Comparison of ENCODE assay signal across 17 cellular contexts in genomic region chr14:39733741-39734140, GRCh38.
"Had no signal": no experiment of that assay in that cellular context is flagged by ENCODE, and none has a peak within 500 bp of the region (broad histone marks: within the 10 kb centered on the region; RNA-seq: fewer than 3 reads in every experiment).

No MANE protein-coding gene starts in this region.

- H3K4me3 ChIP-seq: coronary artery, skin epidermis, transverse colon, vagina had no signal

- DNase-seq: activated CD4-positive, alpha-beta T cell treated with anti-CD3 and anti-CD28 coated beads, Interleukin-2, amount 50 U/mL, for 1 hour; activated naive CD8-positive, alpha-beta T cell treated with anti-CD3 and anti-CD28 coated beads for 36 hours; amygdala; central memory CD4-positive, alpha-beta T cell; effector CD4-positive, alpha-beta T cell; foreskin fibroblast; kidney glomerular epithelial cell; mesenchymal stem cell; natural killer cell; right cardiac atrium; stimulated activated CD4-positive, alpha-beta T cell treated with anti-CD3 and anti-CD28 coated beads, Interleukin-4, amount 100 ng/mL, for 4 hours; stimulated activated CD8-positive, alpha-beta memory T cell treated with anti-CD3 and anti-CD28 coated beads, Interleukin-4, amount 100 ng/mL, for 48 hours; stimulated activated naive CD8-positive, alpha-beta T cell treated with anti-CD3 and anti-CD28 coated beads, Interleukin-15, Interleukin-2, amounts not matched to agents 100 U/mL and 50 U/mL, for 24 hours; transverse colon had no signal

- ATAC-seq: natural killer cell; right cardiac atrium; stimulated activated naive CD8-positive, alpha-beta T cell treated with anti-CD3 and anti-CD28 coated beads, Interleukin-15, Interleukin-2, amounts not matched to agents 100 U/mL and 50 U/mL, for 24 hours had no signal
